ENCODE assay signal across 8 cellular contexts in the genomic region with DNA sequence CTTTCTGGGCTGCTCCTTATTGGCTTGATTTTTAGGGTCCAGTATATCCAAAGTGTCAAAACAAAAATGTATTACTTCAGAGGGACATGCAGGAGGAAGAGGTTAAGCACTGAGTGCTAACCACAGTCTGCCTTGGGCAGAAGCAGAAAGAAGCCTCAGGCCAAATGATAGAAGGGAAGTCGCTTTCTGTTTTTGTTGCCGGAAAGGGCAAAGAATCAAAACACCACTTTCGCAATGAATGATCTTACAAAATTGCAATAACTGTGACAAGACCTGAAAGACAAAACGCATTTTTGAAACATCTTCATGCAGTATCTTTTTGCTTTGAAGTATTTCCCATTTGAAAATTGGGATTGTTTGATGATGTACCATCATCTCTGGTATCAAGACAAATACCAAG.
DNase-seq lines count a peak whose midpoint lies in the region; ATAC-seq and TF ChIP-seq lines count a peak whose summit lies in the region.

No MANE protein-coding gene starts in this region.

- no peaks in the 10 kb centered on the region for H3K9me3 ChIP-seq in neural progenitor cell (ENCODE audit: low read depth)
- no peaks in the 10 kb centered on the region for H3K9me3 ChIP-seq in tibial nerve

- H3K27ac Mint-ChIP-seq in T-helper 1 cell treated with Interleukin-12 subunit alpha and Interleukin-12 subunit beta and Interleukin-4 antibody, amounts not matched to agents 30 μg/mL and 1 μg/mL, for 36 hours: peak overlapping the region; percentile 83
- H3K27ac Mint-ChIP-seq in neural progenitor cell: no peak overlapping the region

- no peak overlapping the region for H3K4me2 ChIP-seq in neural progenitor cell

- peaks cover 55% of the 10 kb centered on the region for H3K4me1 Mint-ChIP-seq in T-helper 1 cell treated with Interleukin-12 subunit alpha and Interleukin-12 subunit beta and Interleukin-4 antibody, amounts not matched to agents 30 μg/mL and 1 μg/mL, for 36 hours (ENCODE audit: low read depth)
- no peaks in the 10 kb centered on the region for H3K4me1 Mint-ChIP-seq in neural progenitor cell

- H3K4me3 ChIP-seq in neural progenitor cell (no peak overlapping the region), tibial nerve (no peak overlapping the region)

- peak; percentile 14 for DNase-seq in stimulated activated CD4-positive, alpha-beta T cell treated with anti-CD3 and anti-CD28 coated beads, Interleukin-4, amount 100 ng/mL, for 24 hours
- no peak for DNase-seq in stimulated activated CD4-positive, alpha-beta T cell treated with anti-CD3 and anti-CD28 coated beads, Interleukin-4, amount 100 ng/mL, for 4 hours
- DNase-seq in neural progenitor cell (ENCODE audit: low spot score): no peak
- DNase-seq in NCI-H82 (lab: John Stamatoyannopoulos, UW): no peak
- DNase-seq in tibial nerve (ENCODE audit: low spot score in 2 of 2): no peak
- DNase-seq in NCI-H146 (lab: John Stamatoyannopoulos, UW): no peak

- H3K9me3 Mint-ChIP-seq in T-helper 1 cell treated with Interleukin-12 subunit alpha and Interleukin-12 subunit beta and Interleukin-4 antibody, amounts not matched to agents 30 μg/mL and 1 μg/mL, for 36 hours: peaks cover 11% of the 10 kb centered on the region
- no peaks in the 10 kb centered on the region for H3K9me3 Mint-ChIP-seq in neural progenitor cell

- H3K4me3 Mint-ChIP-seq in T-helper 1 cell treated with Interleukin-12 subunit alpha and Interleukin-12 subunit beta and Interleukin-4 antibody, amounts not matched to agents 30 μg/mL and 1 μg/mL, for 36 hours: peak overlapping the region; percentile 51
- no peak overlapping the region for H3K4me3 Mint-ChIP-seq in neural progenitor cell

- no peaks in the 10 kb centered on the region for H4K20me1 ChIP-seq in neural progenitor cell (ENCODE audit: low read depth)

- H3F3A ChIP-seq in neural progenitor cell (ENCODE audit: low read depth): no peaks in the 10 kb centered on the region

- no peaks in the 10 kb centered on the region for H3K27me3 ChIP-seq in neural progenitor cell
- no peaks in the 10 kb centered on the region for H3K27me3 ChIP-seq in tibial nerve

- TF ChIP-seq POLR2A in tibial nerve (IDR thresholded peaks at IDR 0.05): no peak

- peak overlapping the region; percentile 42 for H2AFZ ChIP-seq in neural progenitor cell (replicated peaks)

- H3K36me3 Mint-ChIP-seq in T-helper 1 cell treated with Interleukin-12 subunit alpha and Interleukin-12 subunit beta and Interleukin-4 antibody, amounts not matched to agents 30 μg/mL and 1 μg/mL, for 36 hours (ENCODE audit: low read depth): peaks cover 20% of the 10 kb centered on the region
- no peaks in the 10 kb centered on the region for H3K36me3 Mint-ChIP-seq in neural progenitor cell

- peak in 1 of 2 donors; percentile 70 for TF ChIP-seq EP300 in tibial nerve (IDR thresholded peaks at IDR 0.05)

- ATAC-seq in HG03066 (IDR thresholded peaks at IDR 0.05; ENCODE audit: low read depth, unreplicated experiment): peak; percentile 80

- TF ChIP-seq CTCF in neural progenitor cell (IDR thresholded peaks at IDR 0.05) (no peak), tibial nerve (IDR thresholded peaks at IDR 0.05) (no peak)

- no peaks in the 10 kb centered on the region for H3K36me3 ChIP-seq in neural progenitor cell
- no peaks in the 10 kb centered on the region for H3K36me3 ChIP-seq in tibial nerve

- H3K79me2 ChIP-seq in neural progenitor cell (ENCODE audit: low read depth): no peaks in the 10 kb centered on the region

- H3K9ac ChIP-seq in neural progenitor cell: no peak overlapping the region

- H3K27me3 Mint-ChIP-seq in T-helper 1 cell treated with Interleukin-12 subunit alpha and Interleukin-12 subunit beta and Interleukin-4 antibody, amounts not matched to agents 30 μg/mL and 1 μg/mL, for 36 hours (ENCODE audit: low read depth): no peaks in the 10 kb centered on the region
- no peaks in the 10 kb centered on the region for H3K27me3 Mint-ChIP-seq in neural progenitor cell (ENCODE audit: insufficient read depth, low read depth)

- WGBS in tibial nerve, 2 donors: 80 to 82% methylated on average over 4 of the region's 4 CpGs

- H3K4me1 ChIP-seq in neural progenitor cell (no peaks in the 10 kb centered on the region), tibial nerve (peaks cover 0 to 20% (median 4%) of the 10 kb centered on the region in 4 donors)

- H3K27ac ChIP-seq in neural progenitor cell (no peak overlapping the region), tibial nerve (peak overlapping the region in 2 of 4 donors; percentile 9 to 11)
